ENCODE assay signal across 1 cellular context in genomic region chr3:66432767-66433521, GRCh38.
TF ChIP-seq lines count a peak whose summit lies in the region.

No MANE protein-coding gene starts in this region.

TF ChIP-seq in H1, 55 proteins besides CTCF, POLR2A, EP300 and RAD21:
- TF ChIP-seq SAP30 (IDR thresholded peaks at IDR 0.05; ENCODE audit: insufficient read depth, insufficient replicate concordance, low read length) (no peak), POLR2AphosphoS5 (IDR thresholded peaks at IDR 0.05; ENCODE audit: low read depth, low read length) (0 out of 2 replicates have a peak, but pooled peaks have one; percentile 20)
